In the genomic region with DNA sequence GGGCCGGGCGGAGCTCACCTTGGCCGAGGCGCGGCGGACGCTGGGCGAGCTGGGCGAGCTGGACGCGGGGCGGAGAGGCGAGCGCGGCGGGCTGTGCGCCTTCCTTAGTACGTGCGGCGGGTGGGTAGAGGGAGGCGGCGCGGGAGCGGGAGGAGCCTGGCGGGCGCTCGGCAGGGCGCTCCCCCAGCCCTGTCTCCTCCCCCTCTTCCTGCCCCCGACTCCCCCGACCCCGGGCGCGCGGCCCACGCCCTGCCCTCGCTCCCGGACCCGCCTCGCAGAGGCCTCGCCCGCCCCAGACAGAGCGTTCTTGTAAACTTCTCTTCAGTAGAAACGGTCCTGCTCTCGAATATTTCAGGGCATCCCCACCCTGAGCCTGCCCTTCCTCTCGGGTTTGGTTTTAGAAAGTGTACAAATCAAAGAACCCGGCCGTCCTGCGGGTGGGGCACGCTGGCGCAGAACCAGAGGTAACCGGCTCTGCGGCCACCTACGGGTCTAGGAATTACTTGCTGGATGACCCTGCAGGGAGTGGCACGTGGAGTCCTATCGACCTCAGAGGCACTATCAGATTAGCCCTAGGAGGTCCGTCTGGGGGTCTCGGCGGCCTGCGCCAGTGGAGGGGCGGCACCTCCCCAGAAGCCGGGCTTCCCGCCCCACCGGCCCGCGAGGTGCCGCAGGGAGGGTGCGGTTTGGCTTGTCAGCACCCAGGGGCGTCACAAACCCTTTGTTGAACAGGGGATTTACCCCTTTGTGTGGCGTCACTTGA, we compare ENCODE assay signal across 8 cellular contexts. TPM values are rescaled to one million over a fixed set of nuclear protein-coding genes. Genes with fewer than 3 reads are reported as not detected.
DNase-seq lines count a peak whose midpoint lies in the region; ATAC-seq and TF ChIP-seq lines count a peak whose summit lies in the region.

A gene with protein sequence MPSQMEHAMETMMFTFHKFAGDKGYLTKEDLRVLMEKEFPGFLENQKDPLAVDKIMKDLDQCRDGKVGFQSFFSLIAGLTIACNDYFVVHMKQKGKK (minus strand): TSS at position 126 of the 763 bp plus-strand sequence. CDS start 7,629 bp downstream, outside the sequence.

- no peak for TF ChIP-seq RAD21 in liver (IDR thresholded peaks at IDR 0.05)

- TF ChIP-seq CTCF in GM12864 (IDR thresholded peaks at IDR 0.05; ENCODE audit: low read depth, low read length, missing control alignments) (no peak), NB4 (IDR thresholded peaks at IDR 0.05; ENCODE audit: low read depth, low read length) (no peak), liver (IDR thresholded peaks at IDR 0.05; ENCODE audit: low read depth, low read length, missing input control) (no peak)

- peak; percentile 50 for TF ChIP-seq POLR2A in NB4 (IDR thresholded peaks at IDR 0.05; ENCODE audit: extremely low read depth, insufficient read length)

- H3K9me3 ChIP-seq in liver (ENCODE audit: control insufficient read depth in 4 of 4, low read length in 3 of 4): no peaks in the 10 kb centered on the region

- H3K4me1 ChIP-seq in liver (ENCODE audit: control insufficient read depth in 4 of 4, insufficient read depth in 4 of 4, low read length in 3 of 4): peaks cover 3 to 43% (median 36%) of the 10 kb centered on the region in 4 donors

- no peak for ATAC-seq in HG03521 (IDR thresholded peaks at IDR 0.05; ENCODE audit: unreplicated experiment)

- H3K27ac ChIP-seq in liver (ENCODE audit: low read depth in 1 of 2, low read length in 2 of 2): peak within 1 kb of the TSS; percentile 76 to 89

- peak within 1 kb of the TSS; percentile 33 for H3K4me3 ChIP-seq in GM12864 (ENCODE audit: low read depth, low read length)
- H3K4me3 ChIP-seq in NB4 (ENCODE audit: low read depth, low read length): peak within 1 kb of the TSS; percentile 87
- peak within 1 kb of the TSS; percentile 43 to 73 (median 70) for H3K4me3 ChIP-seq in liver (ENCODE audit: low read depth in 1 of 3, low read length in 3 of 3)

- no peaks in the 10 kb centered on the region for H3K36me3 ChIP-seq in liver (ENCODE audit: control insufficient read depth in 4 of 4, insufficient read depth in 3 of 4, low read depth in 1 of 4, low read length in 3 of 4)

- DNase-seq in GM12864 (ENCODE audit: low read depth): no peak
- peak; percentile 86 for DNase-seq in NB4 (ENCODE audit: low read depth)
- peak; percentile 78 for DNase-seq in activated CD4-positive, alpha-beta T cell treated with anti-CD3 and anti-CD28 coated beads, Interleukin-2, amount 50 U/mL, for 1 hour
- DNase-seq in dermis blood vessel endothelial cell: peak; percentile 83
- DNase-seq in stimulated activated CD4-positive, alpha-beta T cell treated with anti-CD3 and anti-CD28 coated beads, TNF-alpha, amount 100 ng/mL, for 4 hours (ENCODE audit: low read depth in 3 of 3): peak; percentile 39 to 68 (median 63)
- no peak for DNase-seq in SHP77 treated with DMSO at 0.1 percent for 48 hours (lab: John Stamatoyannopoulos, UW)

- no peaks in the 10 kb centered on the region for H3K27me3 ChIP-seq in liver (ENCODE audit: control insufficient read depth in 4 of 4, insufficient read depth in 4 of 4, low read length in 3 of 4)

- H3K9ac ChIP-seq in liver (ENCODE audit: low read depth in 1 of 2, low read length in 2 of 2): peak within 1 kb of the TSS; percentile 36 to 48

- 2% methylated on average over 69 of the region's 69 CpGs for WGBS in liver

TF ChIP-seq in liver, 16 proteins besides CTCF, POLR2A, EP300 and RAD21:
- no peak for TF ChIP-seq EGR1 (IDR thresholded peaks at IDR 0.05; ENCODE audit: low read depth in 2 of 2)

RNA-seq across cellular contexts. Expression of the gene that starts here (rescaled TPM):
- total RNA-seq in dermis blood vessel endothelial cell (148 and 239 TPM in 2 replicates), liver (10 to 100 TPM in 1 of 2 donors, 1 to 10 TPM in 1; 7.0 to 23.1 TPM)
- 10 to 100 TPM; 47.8 to 99.5 TPM for polyA plus RNA-seq in liver

Comparison
In these comparisons a context has a peak if more than half of its experiments do, and no peak if none do; other contexts are left out.
1. DNase-seq: peak in NB4 (single experiment), activated CD4-positive, alpha-beta T cell treated with anti-CD3 and anti-CD28 coated beads, Interleukin-2, amount 50 U/mL, for 1 hour (single experiment), dermis blood vessel endothelial cell (single experiment) and stimulated activated CD4-positive, alpha-beta T cell treated with anti-CD3 and anti-CD28 coated beads, TNF-alpha, amount 100 ng/mL, for 4 hours (3 of 3); none in GM12864 (single experiment) and SHP77 treated with DMSO at 0.1 percent for 48 hours (single experiment).
2. H3K4me3 ChIP-seq: peak in every context shown above with its lines; median percentile 87 in NB4; 70 in liver; 33 in GM12864.